Comparison of ENCODE assay signal across 11 cellular contexts in the genomic region with DNA sequence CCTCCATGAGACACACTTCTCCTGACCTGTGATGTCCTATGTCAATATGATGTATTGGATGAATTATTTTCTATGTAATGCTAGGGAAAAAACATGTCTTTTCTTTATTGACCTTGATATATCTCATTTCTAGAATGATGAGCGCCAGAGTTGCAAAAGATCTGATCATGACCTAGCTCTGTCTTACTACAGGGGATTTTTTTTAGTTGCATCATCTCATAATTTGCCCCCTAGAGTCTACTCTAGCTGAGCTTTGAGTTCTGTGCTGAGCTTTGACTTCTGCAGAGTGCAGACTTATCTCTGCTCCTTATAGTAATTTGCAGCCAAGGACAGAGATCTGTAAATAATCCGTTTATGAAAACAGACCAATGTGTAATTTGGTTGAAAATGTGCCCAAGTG.
"Had no signal": no experiment of that assay in that cellular context is flagged by ENCODE, and none has a peak within 500 bp of the region (broad histone marks: within the 10 kb centered on the region; RNA-seq: fewer than 3 reads in every experiment).

No MANE protein-coding gene starts in this region.

- H3K4me2 ChIP-seq: GM23338 had no signal

- H3K9ac ChIP-seq: GM23248 had no signal

- ATAC-seq: GM23338, HCT116 had no signal

- FAIRE-seq: H1, H54 had no signal

- H3K27ac ChIP-seq: GM23248 had no signal

- H3K4me3 ChIP-seq: GM23248, GM23338, HAP-1 had no signal

- H2AFZ ChIP-seq: GM23248, GM23338 had no signal

- H3K36me3 ChIP-seq: HAP-1 had no signal

- H3K9me3 ChIP-seq: HAP-1 had no signal

- DNase-seq: GM23248, GOT3, H7, H9, HCEC 1CT, HFFc6 had no signal
